26 cellular contexts compared by ENCODE assay signal in the genomic region with DNA sequence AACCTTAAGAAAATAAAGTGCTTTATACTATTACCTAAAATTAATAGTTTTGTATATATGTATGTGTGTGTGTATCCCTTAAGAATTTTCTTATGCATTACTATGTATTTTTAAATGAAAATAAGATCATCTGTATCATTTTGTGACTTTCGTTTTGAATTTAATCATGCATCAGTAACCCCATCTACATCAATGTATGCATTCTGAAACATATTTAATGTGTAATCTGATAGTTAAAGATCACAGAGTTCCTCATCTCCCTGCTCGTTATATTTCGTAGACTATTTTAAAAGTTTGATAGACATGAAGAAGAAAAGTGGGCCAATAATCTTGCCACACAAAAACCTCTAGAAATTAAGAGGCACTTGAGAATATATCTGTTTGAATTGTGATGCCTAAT. TPM values are rescaled to one million over a fixed set of nuclear protein-coding genes. Genes with fewer than 3 reads are reported as not detected.
"Had no signal": no experiment of that assay in that cellular context is flagged by ENCODE, and none has a peak within 500 bp of the region (broad histone marks: within the 10 kb centered on the region; RNA-seq: fewer than 3 reads in every experiment).

No MANE protein-coding gene starts in this region.

- H3K4me1 ChIP-seq: SJSA1 had no signal

- ATAC-seq: activated naive CD8-positive, alpha-beta T cell treated with anti-CD3 and anti-CD28 coated beads, Interleukin-2, amount 50 U/mL, for 24 hours; activated T-cell treated with anti-CD3 and anti-CD28 coated beads, Interleukin-2, amount 50 U/mL, for 4 hours; Panc1 had no signal

- DNase-seq: activated B cell treated with CpG ODN at 0.5 μM for 24 hours; activated CD4-positive, alpha-beta memory T cell treated with anti-CD3 and anti-CD28 coated beads for 36 hours; activated CD4-positive, alpha-beta T cell treated with anti-CD3 and anti-CD28 coated beads for 4 hours; activated CD4-positive, alpha-beta T cell treated with anti-CD3 and anti-CD28 coated beads, Interleukin-2, amount 50 U/mL, for 1 hour; activated CD4-positive, CD25-positive, alpha-beta regulatory T cell treated with anti-CD3 and anti-CD28 coated beads, Interleukin-2, amount 50 U/mL, for 72 hours; activated CD8-positive, alpha-beta memory T cell treated with anti-CD3 and anti-CD28 coated beads, Interleukin-2, amount 50 U/mL, for 4 hours; activated effector memory CD4-positive, alpha-beta T cell treated with Interleukin-2 at 50 U/mL for 16 hours; activated naive CD4-positive, alpha-beta T cell treated with anti-CD3 and anti-CD28 coated beads, Interleukin-2, amount 10 ng/mL, durations not matched to agents 7 days and 5 days; activated naive CD8-positive, alpha-beta T cell treated with anti-CD3 and anti-CD28 coated beads, Interleukin-2, amount 50 U/mL, for 24 hours; activated T-cell treated with anti-CD3 and anti-CD28 coated beads for 4 hours; activated T-cell treated with anti-CD3 and anti-CD28 coated beads, Interleukin-2, amount 50 U/mL, for 4 hours; anterior cingulate cortex; central memory CD4-positive, alpha-beta T cell; NCI-H1105; NCI-H1417 treated with DMSO at 0.1 percent for 48 hours; NCI-H187 treated with DMSO at 0.1 percent for 48 hours; NCI-H2081; NCI-H345; NCI-H524 treated with DMSO at 0.1 percent for 48 hours; NK-92 treated with Interleukin-12 subunit alpha and Interleukin-12 subunit beta, amount 100 ng/mL, for 24 hours; OCI-M1; SHP77; SK-N-SH had no signal

- H3K4me3 ChIP-seq: SJSA1 had no signal

- H3K9ac ChIP-seq: SK-N-SH had no signal

- H3K27ac ChIP-seq: SJSA1 had no signal

- H3K4me2 ChIP-seq: SK-N-SH had no signal

- H3K36me3 ChIP-seq: SJSA1 had no signal

- H3K9me3 ChIP-seq: SJSA1, SK-N-SH had no signal

RNA-seq across cellular contexts. Expression of a gene that starts 7.4 kb away (rescaled TPM):
- total RNA-seq: activated B cell treated with CpG ODN at 0.5 μM for 24 hours; activated CD4-positive, alpha-beta memory T cell treated with anti-CD3 and anti-CD28 coated beads for 36 hours; activated T-cell treated with anti-CD3 and anti-CD28 coated beads, Interleukin-2, amount 50 U/mL, for 4 hours; RPMI7951 had no signal
